In genomic region chr5:61329729-61330128, GRCh38 we compare ENCODE assay signal across 8 cellular contexts. TPM values are rescaled to one million over a fixed set of nuclear protein-coding genes. Genes with fewer than 3 reads are reported as not detected.
DNase-seq lines count a peak whose midpoint lies in the region; ATAC-seq, FAIRE-seq and TF ChIP-seq lines count a peak whose summit lies in the region.

No MANE protein-coding gene starts in this region.

- ATAC-seq in activated B cell treated with CpG ODN at 0.5 μM for 24 hours (ENCODE audit: low read depth) (no peak), right cardiac atrium (no peak)

- peaks cover 10% of the 10 kb centered on the region for H3K27me3 Mint-ChIP-seq in activated B cell treated with CpG ODN at 0.5 μM for 24 hours
- H3K27me3 Mint-ChIP-seq in stimulated activated naive CD8-positive, alpha-beta T cell treated with anti-CD3 and anti-CD28 coated beads, Interleukin-15, Interleukin-2, amounts not matched to agents 100 ng/mL and 50 ng/mL, for 24 hours: peaks cover 27% of the 10 kb centered on the region

- no peaks in the 10 kb centered on the region for H3K27me3 ChIP-seq in right cardiac atrium (ENCODE audit: control insufficient read depth, insufficient read depth)

- no peak for FAIRE-seq in GM19239 (lab: Jason Lieb, UNC)

- peaks cover under 1% of the 10 kb centered on the region for H3K4me1 ChIP-seq in right cardiac atrium (ENCODE audit: control insufficient read depth, insufficient read depth, low read length)

- H3K4me3 ChIP-seq in right cardiac atrium (ENCODE audit: low read length): peak overlapping the region; percentile 57

- intact Hi-C loops in activated B cell treated with CpG ODN at 0.5 μM for 24 hours (cut with micrococcal nuclease): loop anchor here (2.0 to 10.0 kb wide), 8 partner anchors 39 to 1765 kb away; partner anchors contain the start of gene IPO11
- intact Hi-C loops in right cardiac atrium (cut with DNase I): loop anchor here in 3 of 4 donors (5.0 to 10.0 kb wide), 5 partner anchors 75 to 328 kb away; partner anchors contain the start of gene SMIM15 (in 1 of the 3)

- 57% methylated on average over 8 of the region's 8 CpGs for WGBS in right cardiac atrium

- no peak for TF ChIP-seq CTCF in activated B cell treated with CpG ODN at 0.5 μM for 24 hours (IDR thresholded peaks at IDR 0.05)

- DNase-seq in activated T-cell treated with anti-CD3 and anti-CD28 coated beads for 4 hours (peak; percentile 28), activated B cell treated with CpG ODN at 0.5 μM for 24 hours (no peak), right cardiac atrium (no peak), GM19239 (ENCODE audit: insufficient read length, low spot score) (no peak), GDM1 (lab: John Stamatoyannopoulos, UW) (no peak), iPS-NIHi7 (ENCODE audit: extremely low spot score) (no peak)
- DNase-seq in activated T-cell treated with anti-CD3 and anti-CD28 coated beads, Interleukin-2, amount 50 U/mL, for 1 hour: no peak

- peaks cover 3% of the 10 kb centered on the region for H3K36me3 Mint-ChIP-seq in activated B cell treated with CpG ODN at 0.5 μM for 24 hours (ENCODE audit: low read depth)
- H3K36me3 Mint-ChIP-seq in stimulated activated naive CD8-positive, alpha-beta T cell treated with anti-CD3 and anti-CD28 coated beads, Interleukin-15, Interleukin-2, amounts not matched to agents 100 ng/mL and 50 ng/mL, for 24 hours (ENCODE audit: low read depth): no peaks in the 10 kb centered on the region

- peak overlapping the region; percentile 84 for H3K27ac Mint-ChIP-seq in activated B cell treated with CpG ODN at 0.5 μM for 24 hours
- peak overlapping the region; percentile 28 for H3K27ac Mint-ChIP-seq in stimulated activated naive CD8-positive, alpha-beta T cell treated with anti-CD3 and anti-CD28 coated beads, Interleukin-15, Interleukin-2, amounts not matched to agents 100 ng/mL and 50 ng/mL, for 24 hours

- CTCF ChIA-PET in activated B cell treated with CpG ODN at 0.5 μM for 24 hours (lab: Charles Lee): no interaction called here

- H3K9me3 Mint-ChIP-seq in activated B cell treated with CpG ODN at 0.5 μM for 24 hours: no peaks in the 10 kb centered on the region
- H3K9me3 Mint-ChIP-seq in stimulated activated naive CD8-positive, alpha-beta T cell treated with anti-CD3 and anti-CD28 coated beads, Interleukin-15, Interleukin-2, amounts not matched to agents 100 ng/mL and 50 ng/mL, for 24 hours: no peaks in the 10 kb centered on the region

- H3K4me1 Mint-ChIP-seq in activated B cell treated with CpG ODN at 0.5 μM for 24 hours: peaks cover 38% of the 10 kb centered on the region
- H3K4me1 Mint-ChIP-seq in stimulated activated naive CD8-positive, alpha-beta T cell treated with anti-CD3 and anti-CD28 coated beads, Interleukin-15, Interleukin-2, amounts not matched to agents 100 ng/mL and 50 ng/mL, for 24 hours (ENCODE audit: low read depth): peaks cover 44% of the 10 kb centered on the region

- POLR2A ChIA-PET in activated B cell treated with CpG ODN at 0.5 μM for 24 hours (lab: Charles Lee): interaction anchor here (1.1 to 3.7 kb wide), 5 partner anchors 8 to 80 kb away, joined by 4 to 43 read pairs (median 4); no protein-coding TSS in a partner anchor

- no peaks in the 10 kb centered on the region for H3K9me3 ChIP-seq in right cardiac atrium (ENCODE audit: control insufficient read depth, low read length)

- H3K27ac ChIP-seq in right cardiac atrium (ENCODE audit: low read length): no peak overlapping the region

- peak overlapping the region; percentile 88 for H3K4me3 Mint-ChIP-seq in activated B cell treated with CpG ODN at 0.5 μM for 24 hours
- peak overlapping the region; percentile 80 for H3K4me3 Mint-ChIP-seq in stimulated activated naive CD8-positive, alpha-beta T cell treated with anti-CD3 and anti-CD28 coated beads, Interleukin-15, Interleukin-2, amounts not matched to agents 100 ng/mL and 50 ng/mL, for 24 hours

RNA-seq across cellular contexts. Expression of gene ZSWIM6, which starts 2.3 kb away (rescaled TPM):
- total RNA-seq in activated B cell treated with CpG ODN at 0.5 μM for 24 hours: 6.9 and 8.5 TPM in 2 replicates
- 1 to 10 TPM; 6.3 to 7.9 (median 7.3) TPM for total RNA-seq in right cardiac atrium
- polyA plus RNA-seq in right cardiac atrium: 2.5 TPM
